Comparison of ENCODE assay signal across 8 cellular contexts in genomic region chr19:44304659-44305193, GRCh38. TPM values are rescaled to one million over a fixed set of nuclear protein-coding genes. Genes with fewer than 3 reads are reported as not detected.
A peak's percentile ranks its signal among the peaks of the same experiment; 100 is the strongest.
DNase-seq lines count a peak whose midpoint lies in the region; ATAC-seq and TF ChIP-seq lines count a peak whose summit lies in the region.

Gene ZNF235 (minus strand): TSS chr19:44305025. CDS start chr19:44303404, 1,621 bp downstream.

- TF ChIP-seq POLR2A in upper lobe of left lung (IDR thresholded peaks at IDR 0.05): peak in 1 of 4 donors; percentile 59

- ATAC-seq in HG02623 (IDR thresholded peaks at IDR 0.05; ENCODE audit: unreplicated experiment) (peak; percentile 91), left cardiac atrium (peak; percentile 100), upper lobe of left lung (ENCODE audit: low FRiP score in 2 of 2) (peak; percentile 96 to 99)

- 1 to 2% methylated on average over 23 to 24 of the region's 31 CpGs for WGBS in upper lobe of left lung, 2 donors

- no peaks in the 10 kb centered on the region for H3K27me3 ChIP-seq in upper lobe of left lung

- H3K4me3 ChIP-seq in upper lobe of left lung: peak within 1 kb of the TSS; percentile 40 to 88 (median 86)

- H3K4me1 ChIP-seq in upper lobe of left lung: peaks cover 8 to 13% (median 11%) of the 10 kb centered on the region in 4 donors

- DNase-seq in GM10266 (ENCODE audit: extremely low spot score) (peak; percentile 79), NCI-H128 (lab: John Stamatoyannopoulos, UW; ENCODE audit: unreplicated experiment) (peak; percentile 79), T follicular helper cell (ENCODE audit: low read depth) (peak; percentile 44), amniotic stem cell (lab: John Stamatoyannopoulos, UW) (peak; percentile 99), left cardiac atrium (peak; percentile 97), posterior cingulate gyrus (peak; percentile 82 to 98 (median 89)), upper lobe of left lung (peak; percentile 88 to 91)

- H3K27ac ChIP-seq in upper lobe of left lung: peak within 1 kb of the TSS; percentile 62 to 88 (median 78)

- no peak for TF ChIP-seq CTCF in GM10266 (IDR thresholded peaks at IDR 0.05; ENCODE audit: control insufficient read depth, insufficient read depth, low read depth, missing control alignments)
- no peak for TF ChIP-seq CTCF in upper lobe of left lung (IDR thresholded peaks at IDR 0.05)

- TF ChIP-seq EP300 in upper lobe of left lung (IDR thresholded peaks at IDR 0.05): no peak

- peaks cover 0 to 26% (median 15%) of the 10 kb centered on the region in 4 donors for H3K36me3 ChIP-seq in upper lobe of left lung

- H3K9me3 ChIP-seq in upper lobe of left lung: peaks cover 5 to 33% (median 12%) of the 10 kb centered on the region in 4 donors

- intact Hi-C loops in left cardiac atrium (cut with DNase I): loop anchor here in 1 of 2 donors (5.0 kb wide), 1 partner anchor 192 kb away; the partner anchor contains the start of gene ZNF225
- intact Hi-C loops in posterior cingulate gyrus (cut with DNase I): loop anchor here (2.0 to 10.0 kb wide), 5 partner anchors 52 to 302 kb away; partner anchors contain the start of genes ZNF112, ZNF180, ZNF225 and ZNF227

RNA-seq across cellular contexts. Expression of gene ZNF235, which starts in this region (rescaled TPM):
- total RNA-seq in left cardiac atrium (1 to 10 TPM; 3.3 to 4.3 TPM), upper lobe of left lung (10 to 100 TPM in 2 of 6 donors, 1 to 10 TPM in 4; 3.0 to 16.8 (median 8.3) TPM)

Comparison
In these comparisons a context has a peak if more than half of its experiments do, and no peak if none do; other contexts are left out.
1. Peak in every context shown above with its lines: DNase-seq, ATAC-seq, H3K4me3 ChIP-seq and H3K27ac ChIP-seq.
2. DNase-seq: peak in every context shown above with its lines; median percentile 99 in amniotic stem cell; 97 in left cardiac atrium; 90 in upper lobe of left lung; 89 in posterior cingulate gyrus; 79 in GM10266; 79 in NCI-H128; 44 in T follicular helper cell.